In genomic region chr2:89048138-89049066, GRCh38 we compare ENCODE assay signal across 7 cellular contexts.
DNase-seq lines count a peak whose midpoint lies in the region; ATAC-seq, FAIRE-seq and TF ChIP-seq lines count a peak whose summit lies in the region.
"Not testable (repeated sequence)": the region's sequence is repeated elsewhere in the genome, so short reads cannot be mapped to it uniquely, and the experiment has no call there.

No MANE protein-coding gene starts in this region.

- in situ Hi-C loops in G401 (cut with HindIII; ENCODE audit: low sequenced_read_pairs); Panc1 (cut with HindIII; ENCODE audit: low pct_unique_long_range_greater_than_20kb, low sequenced_read_pairs): not testable (repeated sequence)

- not testable (repeated sequence) for H3K4me3 ChIP-seq in HEK293 (ENCODE audit: low read depth, low read length); MM.1S (ENCODE audit: low read length); Panc1 (ENCODE audit: low read depth in 2 of 2, low read length in 2 of 2); astrocyte (ENCODE audit: insufficient read depth, low read depth, low read length); naive thymus-derived CD4-positive, alpha-beta T cell (ENCODE audit: low read length)

- not testable (repeated sequence) for H3K79me2 ChIP-seq in MM.1S (ENCODE audit: low read length); astrocyte (ENCODE audit: insufficient read depth, low read length)

- H3K9me2 ChIP-seq in MM.1S (replicated peaks; ENCODE audit: insufficient read depth, low read length), result not testable (repeated sequence)

- not testable (repeated sequence) for H3K4me3 Mint-ChIP-seq in astrocyte (ENCODE audit: unreplicated experiment); naive thymus-derived CD4-positive, alpha-beta T cell

- not testable (repeated sequence) for H3K27me3 ChIP-seq in MM.1S (replicated peaks; ENCODE audit: insufficient read depth, low read length); Panc1 (ENCODE audit: control insufficient read depth, insufficient read depth, low read length); astrocyte (ENCODE audit: insufficient read depth, low read length); naive thymus-derived CD4-positive, alpha-beta T cell (ENCODE audit: control insufficient read depth in 2 of 2, insufficient read depth in 2 of 2, low read length in 2 of 2)

- TF ChIP-seq CTCF in HEK293 (tag by site-specific recombination; IDR thresholded peaks at IDR 0.05) (peak; percentile 48), MM.1S (IDR thresholded peaks at IDR 0.05; ENCODE audit: low read length) (peak; percentile 48), Panc1 (IDR thresholded peaks at IDR 0.05) (peak; percentile 75)
- TF ChIP-seq CTCF in astrocyte (IDR thresholded peaks at IDR 0.05; ENCODE audit: insufficient read depth, low read depth, low read length), result not testable (repeated sequence)

- not testable (repeated sequence) for H2AFZ ChIP-seq in MM.1S (ENCODE audit: low read length); astrocyte (ENCODE audit: low read depth, low read length)

- not testable (repeated sequence) for H3K9ac ChIP-seq in MM.1S (ENCODE audit: low read length); astrocyte (ENCODE audit: low read length)

- DNase-seq in G401 (ENCODE audit: low spot score) (peak; percentile 13), MM.1S (peak; percentile 51), Panc1 (ENCODE audit: low read depth, low spot score) (peak; percentile 39)
- not testable (repeated sequence) for DNase-seq in astrocyte (ENCODE audit: low read depth); Right ventricle myocardium superior
- DNase-seq in naive thymus-derived CD4-positive, alpha-beta T cell, result peak in 6 of 9 donors; percentile 11 to 33 (median 26)

- intact Hi-C loops in Panc1 (cut with micrococcal nuclease; ENCODE audit: unreplicated experiment); Right ventricle myocardium superior (cut with DNase I): not testable (repeated sequence)
- intact Hi-C loops in naive thymus-derived CD4-positive, alpha-beta T cell (cut with micrococcal nuclease), result loop anchor here (5.0 kb wide), 1 partner anchor 306 kb away; no protein-coding TSS in a partner anchor

- CTCF ChIA-PET in HEK293 (lab: Yijun Ruan, JAX); Panc1 (lab: Charles Lee); naive thymus-derived CD4-positive, alpha-beta T cell (lab: Charles Lee): not testable (repeated sequence)

- not testable (repeated sequence) for H4K20me1 ChIP-seq in MM.1S (ENCODE audit: insufficient read depth, low read length); astrocyte (ENCODE audit: insufficient read depth, low read length)

- POLR2A ChIA-PET in HEK293 (lab: Yijun Ruan, JAX); Panc1 (lab: Charles Lee); naive thymus-derived CD4-positive, alpha-beta T cell (lab: Charles Lee): not testable (repeated sequence)

- H3K9me3 Mint-ChIP-seq in astrocyte (ENCODE audit: unreplicated experiment); naive thymus-derived CD4-positive, alpha-beta T cell: not testable (repeated sequence)

- not testable (repeated sequence) for H3K4me1 Mint-ChIP-seq in astrocyte (ENCODE audit: low read depth, unreplicated experiment); naive thymus-derived CD4-positive, alpha-beta T cell

- ATAC-seq in Panc1 (peak; percentile 95), Right ventricle myocardium superior (ENCODE audit: poor library complexity) (peak; percentile 81)
- peak; percentile 60 for ATAC-seq in naive thymus-derived CD4-positive, alpha-beta T cell

- peak; percentile 49 for FAIRE-seq in astrocyte (lab: Jason Lieb, UNC)

- not testable (repeated sequence) for H3K4me1 ChIP-seq in HEK293 (ENCODE audit: control insufficient read depth, insufficient read depth, low read length); MM.1S (ENCODE audit: low read length); Panc1 (ENCODE audit: control insufficient read depth, insufficient read depth, low read length); astrocyte (ENCODE audit: insufficient read depth, low read length); naive thymus-derived CD4-positive, alpha-beta T cell (ENCODE audit: control insufficient read depth in 2 of 2, insufficient read depth in 2 of 2, low read length in 2 of 2)

- H3K36me3 ChIP-seq in HEK293 (ENCODE audit: control insufficient read depth in 2 of 2, insufficient read depth in 1 of 2, low read length in 2 of 2); MM.1S (replicated peaks; ENCODE audit: insufficient read depth, low read length); Panc1 (ENCODE audit: control insufficient read depth, insufficient read depth, low read length); astrocyte (ENCODE audit: insufficient read depth, low read length); naive thymus-derived CD4-positive, alpha-beta T cell (ENCODE audit: control insufficient read depth in 2 of 3, insufficient read depth in 3 of 3, low read length in 3 of 3): not testable (repeated sequence)

- H3K36me3 Mint-ChIP-seq in astrocyte (ENCODE audit: low read depth, unreplicated experiment); naive thymus-derived CD4-positive, alpha-beta T cell: not testable (repeated sequence)

- not testable (repeated sequence) for H3K27ac Mint-ChIP-seq in astrocyte (ENCODE audit: unreplicated experiment); naive thymus-derived CD4-positive, alpha-beta T cell

- not testable (repeated sequence) for H3K27me3 Mint-ChIP-seq in astrocyte (ENCODE audit: low read depth, unreplicated experiment); naive thymus-derived CD4-positive, alpha-beta T cell

- not testable (repeated sequence) for BruUV-seq in Panc1 (replicated peaks; lab: Mats Ljungman, UMichigan)

- not testable (repeated sequence) for H3F3A ChIP-seq in MM.1S (ENCODE audit: insufficient read depth, low read length)

- not testable (repeated sequence) for H3K27ac ChIP-seq in HEK293 (ENCODE audit: extremely low read depth, low read depth, low read length); MM.1S (ENCODE audit: low read length); Panc1 (ENCODE audit: low read length); astrocyte (ENCODE audit: low read depth, low read length); naive thymus-derived CD4-positive, alpha-beta T cell (ENCODE audit: low read depth, low read length)

- not testable (repeated sequence) for H3K4me2 ChIP-seq in MM.1S (ENCODE audit: low read depth, low read length); astrocyte (ENCODE audit: low read length)

- H3K9me3 ChIP-seq in HEK293 (ENCODE audit: control insufficient read depth, insufficient read depth, low read depth, low read length); MM.1S (replicated peaks; ENCODE audit: insufficient read depth, low read length); Panc1 (ENCODE audit: control insufficient read depth, insufficient read depth, low read depth, low read length); astrocyte (ENCODE audit: insufficient read depth, low read depth, low read length); naive thymus-derived CD4-positive, alpha-beta T cell (ENCODE audit: control insufficient read depth in 2 of 3, low read length in 3 of 3): not testable (repeated sequence)

TF ChIP-seq in HEK293, 187 proteins besides CTCF, POLR2A, EP300 and RAD21:
- TF ChIP-seq ZNF654 (tag by site-specific recombination; IDR thresholded peaks at IDR 0.05; ENCODE audit: low read depth), result peak; percentile 51
